8 cellular contexts compared by ENCODE assay signal in genomic region chr3:38138347-38139190, GRCh38. TPM values are rescaled to one million over a fixed set of nuclear protein-coding genes. Genes with fewer than 3 reads are reported as not detected.
DNase-seq lines count a peak whose midpoint lies in the region; ATAC-seq, FAIRE-seq and TF ChIP-seq lines count a peak whose summit lies in the region.

Gene MYD88, plus strand, starts transcription at chr3:38138661. Its CDS starts 40 bp downstream, at chr3:38138701.

- FAIRE-seq in GM18507 (lab: Jason Lieb, UNC): peak; percentile 24

- DNase-seq in GM18507 (ENCODE audit: extremely low spot score, insufficient read length, low read depth) (peak; percentile 59), NCI-H748 treated with DMSO at 0.1 percent for 48 hours (lab: John Stamatoyannopoulos, UW) (peak; percentile 24), ecto neural progenitor cell (ENCODE audit: low spot score) (peak; percentile 82), lower lobe of right lung (peak; percentile 94), middle frontal gyrus (ENCODE audit: extremely low spot score, low spot score) (no peak)
- peak; percentile 97 for DNase-seq in activated CD8-positive, alpha-beta T cell treated with anti-CD3 and anti-CD28 coated beads for 36 hours
- peak; percentile 63 to 84 (median 70) for DNase-seq in stimulated activated CD4-positive, alpha-beta T cell treated with anti-CD3 and anti-CD28 coated beads, TNF-alpha, amount 100 ng/mL, for 24 hours (ENCODE audit: low read depth in 3 of 3)

- H3K4me3 Mint-ChIP-seq in activated CD8-positive, alpha-beta T cell treated with anti-CD3 and anti-CD28 coated beads for 36 hours: peak within 1 kb of the TSS; percentile 92

- POLR2A ChIA-PET in activated CD8-positive, alpha-beta T cell treated with anti-CD3 and anti-CD28 coated beads for 36 hours (lab: Charles Lee): interaction anchor here (0.6 to 5.0 kb wide), 7 partner anchors 10 to 574 kb away, joined by 3 to 67 read pairs (median 4); partner anchors contain the start of genes OXSR1 and XYLB

- TF ChIP-seq CTCF in activated CD8-positive, alpha-beta T cell treated with anti-CD3 and anti-CD28 coated beads for 36 hours (IDR thresholded peaks at IDR 0.05): no peak
- no peak for TF ChIP-seq CTCF in lower lobe of right lung (IDR thresholded peaks at IDR 0.05)

- intact Hi-C loops in activated CD8-positive, alpha-beta T cell treated with anti-CD3 and anti-CD28 coated beads for 36 hours (cut with micrococcal nuclease): loop anchor here (10.0 kb wide), 1 partner anchor 206 kb away; the partner anchor contains the start of gene XYLB
- intact Hi-C loops in lower lobe of right lung (cut with DNase I): no loop called here

- peaks cover 49% of the 10 kb centered on the region for H3K4me1 Mint-ChIP-seq in activated CD8-positive, alpha-beta T cell treated with anti-CD3 and anti-CD28 coated beads for 36 hours (ENCODE audit: low read depth)

- peak within 1 kb of the TSS; percentile 96 for H3K27ac ChIP-seq in lower lobe of right lung

- H3K4me1 ChIP-seq in lower lobe of right lung: peaks cover 61% of the 10 kb centered on the region

- no peaks in the 10 kb centered on the region for H3K27me3 Mint-ChIP-seq in activated CD8-positive, alpha-beta T cell treated with anti-CD3 and anti-CD28 coated beads for 36 hours

- H3K4me3 ChIP-seq in lower lobe of right lung: peak within 1 kb of the TSS; percentile 97

- ATAC-seq in HG02798 (IDR thresholded peaks at IDR 0.05; ENCODE audit: poor library complexity, unreplicated experiment): peak; percentile 44
- ATAC-seq in activated CD8-positive, alpha-beta T cell treated with anti-CD3 and anti-CD28 coated beads for 36 hours: peak; percentile 58
- peak; percentile 70 to 76 for ATAC-seq in lower lobe of right lung

- CTCF ChIA-PET in activated CD8-positive, alpha-beta T cell treated with anti-CD3 and anti-CD28 coated beads for 36 hours (lab: Charles Lee): interaction anchor here (1.4 to 5.1 kb wide), 4 partner anchors 9 to 209 kb away, joined by 3 to 31 read pairs (median 6); partner anchors contain the start of genes OXSR1 and XYLB

- peak within 1 kb of the TSS; percentile 98 for H3K27ac Mint-ChIP-seq in activated CD8-positive, alpha-beta T cell treated with anti-CD3 and anti-CD28 coated beads for 36 hours

- no peaks in the 10 kb centered on the region for H3K9me3 Mint-ChIP-seq in activated CD8-positive, alpha-beta T cell treated with anti-CD3 and anti-CD28 coated beads for 36 hours

- H3K36me3 ChIP-seq in lower lobe of right lung: peaks cover 41% of the 10 kb centered on the region

- no peaks in the 10 kb centered on the region for H3K9me3 ChIP-seq in lower lobe of right lung

- peaks cover 43% of the 10 kb centered on the region for H3K36me3 Mint-ChIP-seq in activated CD8-positive, alpha-beta T cell treated with anti-CD3 and anti-CD28 coated beads for 36 hours (ENCODE audit: low read depth)

- no peaks in the 10 kb centered on the region for H3K27me3 ChIP-seq in lower lobe of right lung (ENCODE audit: low read depth)

RNA-seq across cellular contexts. Expression of gene MYD88, which starts in this region (rescaled TPM):
- 10 to 100 TPM; 29.3 to 31.8 TPM for total RNA-seq in activated CD8-positive, alpha-beta T cell treated with anti-CD3 and anti-CD28 coated beads for 36 hours
- 99.7 TPM for total RNA-seq in lower lobe of right lung
